In the genomic region with DNA sequence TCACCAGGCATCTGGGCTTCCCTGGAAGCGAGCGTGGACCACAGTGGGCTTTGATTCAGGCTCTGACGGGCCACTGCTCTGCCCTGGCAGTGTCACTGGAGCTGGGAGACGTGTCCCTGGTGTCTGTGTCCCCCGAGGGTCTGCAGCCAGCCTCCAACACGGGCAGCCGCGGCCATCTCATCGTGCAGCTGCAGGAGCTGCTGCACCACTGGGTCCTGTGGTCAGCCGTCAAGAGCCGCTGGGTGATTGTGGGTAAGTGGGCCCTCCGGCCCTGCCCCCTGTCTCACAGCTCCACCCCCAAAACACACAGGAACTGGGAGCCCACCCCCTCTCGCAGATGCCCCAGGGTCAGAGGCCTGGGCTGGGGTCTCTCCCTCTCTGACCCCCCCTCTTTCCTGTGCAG, we compare ENCODE assay signal across 21 cellular contexts.
"Had no signal": no experiment of that assay in that cellular context is flagged by ENCODE, and none has a peak within 500 bp of the region (broad histone marks: within the 10 kb centered on the region; RNA-seq: fewer than 3 reads in every experiment).

No MANE protein-coding gene starts in this region.

- H3K9me3 ChIP-seq: body of pancreas, right lobe of liver, testis, upper lobe of left lung had no signal

- H3K36me3 ChIP-seq: cardiac muscle cell, right lobe of liver, upper lobe of left lung had no signal

- H3K27ac ChIP-seq: body of pancreas, cardiac muscle cell, foreskin keratinocyte, right lobe of liver, testis, upper lobe of left lung had no signal

- FAIRE-seq: small intestine, TTC549 had no signal

- H3K4me3 ChIP-seq: body of pancreas, cardiac muscle cell, right lobe of liver, testis, upper lobe of left lung had no signal

- H3K27me3 ChIP-seq: body of pancreas, cardiac muscle cell, foreskin keratinocyte, right lobe of liver, testis, upper lobe of left lung had no signal

- H3K4me1 ChIP-seq: body of pancreas, foreskin keratinocyte, right lobe of liver, testis, upper lobe of left lung had no signal

- DNase-seq: activated CD4-positive, alpha-beta T cell treated with anti-CD3 and anti-CD28 coated beads for 36 hours; activated CD4-positive, alpha-beta T cell treated with anti-CD3 and anti-CD28 coated beads, Interleukin-2, amount 50 U/mL, for 4 hours; anterior cingulate cortex; body of pancreas; effector CD4-positive, alpha-beta T cell; erythroblast; foreskin keratinocyte; immature natural killer cell; kidney glomerular epithelial cell; nephron progenitor cell; nucleus accumbens; small intestine; stimulated activated CD4-positive, alpha-beta T cell treated with anti-CD3 and anti-CD28 coated beads, Interleukin-2, amount 100 ng/mL, for 48 hours; stimulated activated CD8-positive, alpha-beta memory T cell treated with anti-CD3 and anti-CD28 coated beads, Interleukin-4, amount 100 ng/mL, for 48 hours; stimulated activated naive B cell treated with anti-CD40 and anti-IgM and Interleukin-4, amounts not matched to agents 10 μg/mL and 1 μg/mL and 100 μg/mL, for 72 hours; T-helper 1 cell; testis had no signal
